ENCODE assay signal across 1 cellular context in genomic region chr10:96578633-96579032, GRCh38.
TF ChIP-seq lines count a peak whose summit lies in the region.

No MANE protein-coding gene starts in this region.

TF ChIP-seq in GM23338, 12 proteins besides CTCF, POLR2A, EP300 and RAD21 (continued from another document):
- TF ChIP-seq ZNF462 (CRISPR knock-in tag; IDR thresholded peaks at IDR 0.05) = no peak
